In genomic region chr7:149454750-149455149, GRCh38 we compare ENCODE assay signal across 29 cellular contexts.
"Had no signal": no experiment of that assay in that cellular context is flagged by ENCODE, and none has a peak within 500 bp of the region (broad histone marks: within the 10 kb centered on the region; RNA-seq: fewer than 3 reads in every experiment).

No MANE protein-coding gene starts in this region.

- H3K4me1 ChIP-seq: breast epithelium, SJCRH30 had no signal

- H3K36me3 ChIP-seq: breast epithelium had no signal

- H3K9ac ChIP-seq: SK-N-SH had no signal

- H3K9me3 Mint-ChIP-seq: activated naive CD4-positive, alpha-beta T cell treated with anti-CD3 and anti-CD28 coated beads for 36 hours; activated naive CD8-positive, alpha-beta T cell treated with anti-CD3 and anti-CD28 coated beads, Interleukin-2, amount 10 ng/mL, durations not matched to agents 7 days and 5 days; activated T-cell treated with anti-CD3 and anti-CD28 coated beads, Interleukin-2, amount 50 U/mL, for 4 hours; T-helper 2 cell treated with Interferon-gamma antibody and Interleukin-4, amounts not matched to agents 5 μg/mL and 100 μg/mL, for 36 hours had no signal

- H3K4me3 Mint-ChIP-seq: activated naive CD4-positive, alpha-beta T cell treated with anti-CD3 and anti-CD28 coated beads for 36 hours; activated naive CD8-positive, alpha-beta T cell treated with anti-CD3 and anti-CD28 coated beads, Interleukin-2, amount 10 ng/mL, durations not matched to agents 7 days and 5 days; activated T-cell treated with anti-CD3 and anti-CD28 coated beads, Interleukin-2, amount 50 U/mL, for 4 hours; T-helper 2 cell treated with Interferon-gamma antibody and Interleukin-4, amounts not matched to agents 5 μg/mL and 100 μg/mL, for 36 hours had no signal

- H3K4me3 ChIP-seq: adrenal gland, breast epithelium, SJCRH30 had no signal

- H3K4me2 ChIP-seq: SK-N-SH had no signal

- ATAC-seq: activated CD4-positive, CD25-positive, alpha-beta regulatory T cell treated with anti-CD3 and anti-CD28 coated beads, Interleukin-2, amount 50 U/mL, for 24 hours; activated T-cell treated with anti-CD3 and anti-CD28 coated beads, Interleukin-2, amount 50 U/mL, for 4 hours; Panc1 had no signal

- DNase-seq: activated CD4-positive, alpha-beta T cell treated with anti-CD3 and anti-CD28 coated beads for 48 hours; activated CD4-positive, alpha-beta T cell treated with anti-CD3 and anti-CD28 coated beads, Interleukin-2, amount 50 U/mL, for 4 hours; activated CD8-positive, alpha-beta memory T cell treated with anti-CD3 and anti-CD28 coated beads, Interleukin-2, amount 50 U/mL, for 48 hours; activated gamma-delta T cell; activated naive CD4-positive, alpha-beta T cell treated with anti-CD3 and anti-CD28 coated beads for 36 hours; activated naive CD8-positive, alpha-beta T cell treated with anti-CD3 and anti-CD28 coated beads, Interleukin-2, amount 10 ng/mL, durations not matched to agents 7 days and 5 days; activated T-cell treated with anti-CD3 and anti-CD28 coated beads, Interleukin-2, amount 50 U/mL, for 4 hours; adrenal gland; anterior cingulate cortex; central memory CD4-positive, alpha-beta T cell; MM.1S; NCI-H1105; NCI-H1436; NCI-H1694 treated with DMSO at 0.1 percent for 48 hours; NCI-H2029 treated with DMSO at 0.1 percent for 48 hours; NCI-H345; NCI-H510A; NCI-H526 treated with DMSO at 0.1 percent for 48 hours; NCI-H82; OCI-M1; Right ventricle myocardium superior; RPMI8226; SJCRH30; SK-N-SH; T-helper 1 cell had no signal

- H3K27ac ChIP-seq: adrenal gland, breast epithelium, SJCRH30 had no signal

- H3K27ac Mint-ChIP-seq: activated naive CD4-positive, alpha-beta T cell treated with anti-CD3 and anti-CD28 coated beads for 36 hours; activated naive CD8-positive, alpha-beta T cell treated with anti-CD3 and anti-CD28 coated beads, Interleukin-2, amount 10 ng/mL, durations not matched to agents 7 days and 5 days; T-helper 2 cell treated with Interferon-gamma antibody and Interleukin-4, amounts not matched to agents 5 μg/mL and 100 μg/mL, for 36 hours had no signal

- H3K9me3 ChIP-seq: adrenal gland, breast epithelium, SJCRH30, SK-N-SH had no signal

- H3K27me3 ChIP-seq: adrenal gland, breast epithelium, SJCRH30 had no signal

- H3K27me3 Mint-ChIP-seq: activated naive CD8-positive, alpha-beta T cell treated with anti-CD3 and anti-CD28 coated beads, Interleukin-2, amount 10 ng/mL, durations not matched to agents 7 days and 5 days had no signal
